ENCODE assay signal across 14 cellular contexts in genomic region chr22:45975266-45976161, GRCh38. TPM values are rescaled to one million over a fixed set of nuclear protein-coding genes. Genes with fewer than 3 reads are reported as not detected.
DNase-seq lines count a peak whose midpoint lies in the region; ATAC-seq, FAIRE-seq and TF ChIP-seq lines count a peak whose summit lies in the region.
"Had no signal": no experiment of that assay in that cellular context is flagged by ENCODE, and none has a peak within 500 bp of the region (broad histone marks: within the 10 kb centered on the region; RNA-seq: fewer than 3 reads in every experiment).

No MANE protein-coding gene starts in this region.

- ATAC-seq in right cardiac atrium = no peak
- ATAC-seq in upper lobe of right lung = peak; percentile 25
- no peak for ATAC-seq in GM21529 (IDR thresholded peaks at IDR 0.05; ENCODE audit: unreplicated experiment)

- H3K4me3 ChIP-seq in right cardiac atrium (ENCODE audit: low read length) (peak overlapping the region; percentile 43), right atrium auricular region (no peak overlapping the region), ascending aorta (peak overlapping the region; percentile 39 to 46), keratinocyte (ENCODE audit: control insufficient read depth in 2 of 3, extremely low read depth in 1 of 3, insufficient read depth in 2 of 3, low read depth in 1 of 3, low read length in 3 of 3) (peak overlapping the region; percentile 19 to 55 (median 51)), upper lobe of right lung (peak overlapping the region; percentile 28), tibial nerve (peak overlapping the region in 1 of 4 donors; percentile 32)

- H3K9me1 ChIP-seq in keratinocyte (ENCODE audit: control insufficient read depth, extremely low read depth, insufficient read depth, low read length) = peaks cover 4% of the 10 kb centered on the region

- TF ChIP-seq CTCF in right atrium auricular region (IDR thresholded peaks at IDR 0.05) (no peak), ascending aorta (IDR thresholded peaks at IDR 0.05) (no peak), keratinocyte (optimal IDR thresholded peaks at IDR 0.05 in 1 of 3, IDR thresholded peaks at IDR 0.05 in 1 of 3, conservative IDR thresholded peaks at IDR 0.05 in 1 of 3; ENCODE audit: extremely low read depth in 1 of 3, insufficient read depth in 2 of 3, low read length in 3 of 3) (no peak), upper lobe of right lung (IDR thresholded peaks at IDR 0.05) (no peak), tibial nerve (IDR thresholded peaks at IDR 0.05) (no peak)

- no peak for TF ChIP-seq EP300 in tibial nerve (IDR thresholded peaks at IDR 0.05)

- no peak for TF ChIP-seq POLR2A in tibial nerve (IDR thresholded peaks at IDR 0.05)

- WGBS in right cardiac atrium = 3% methylated on average over 79 of the region's 79 CpGs
- 2% methylated on average over 37 to 58 of the region's 79 CpGs for WGBS in tibial nerve, 2 donors

- H3K36me3 ChIP-seq in right atrium auricular region (no peaks in the 10 kb centered on the region), ascending aorta (no peaks in the 10 kb centered on the region), keratinocyte (ENCODE audit: control insufficient read depth in 2 of 2, extremely low read depth in 1 of 2, insufficient read depth in 2 of 2, low read length in 2 of 2) (no peaks in the 10 kb centered on the region), upper lobe of right lung (no peaks in the 10 kb centered on the region), tibial nerve (no peaks in the 10 kb centered on the region)
- H3K36me3 ChIP-seq: adrenal gland had no signal

- no peak overlapping the region for H2AFZ ChIP-seq in keratinocyte (ENCODE audit: control insufficient read depth, low read length)

- H4K20me1 ChIP-seq in keratinocyte (ENCODE audit: control insufficient read depth, extremely low read depth, insufficient read depth, low read length) = no peaks in the 10 kb centered on the region

- H3K27ac ChIP-seq in right cardiac atrium (ENCODE audit: low read length) (no peak overlapping the region), right atrium auricular region (no peak overlapping the region), ascending aorta (no peak overlapping the region), keratinocyte (ENCODE audit: control insufficient read depth, insufficient read depth, low read length) (no peak overlapping the region), upper lobe of right lung (no peak overlapping the region), tibial nerve (no peak overlapping the region)
- H3K27ac ChIP-seq: adrenal gland had no signal

- peak; percentile 51 for FAIRE-seq in keratinocyte (lab: Jason Lieb, UNC)

- dilution Hi-C loops in keratinocyte (cut with MboI; ENCODE audit: extremely low pct_ligation_motif_present, low sequenced_read_pairs) = no loop called here

- DNase-seq in right cardiac atrium (no peak), right atrium auricular region (ENCODE audit: low spot score) (no peak), ascending aorta (ENCODE audit: low spot score in 2 of 2) (no peak), keratinocyte (ENCODE audit: low read depth, low spot score) (no peak), upper lobe of right lung (no peak), MV-4-11 (lab: John Stamatoyannopoulos, UW) (no peak), tibial nerve (ENCODE audit: low spot score in 2 of 2) (no peak)
- DNase-seq: activated CD4-positive, alpha-beta T cell treated with anti-CD3 and anti-CD28 coated beads for 4 hours; adrenal gland; C1 segment of cervical spinal cord; NCI-H1417; stimulated activated CD4-positive, alpha-beta T cell treated with anti-CD3 and anti-CD28 coated beads, Interleukin-15, amount 100 ng/mL, for 24 hours had no signal

- H3K27me3 ChIP-seq in right cardiac atrium (ENCODE audit: control insufficient read depth, insufficient read depth) = no peaks in the 10 kb centered on the region
- peaks cover 39 to 57% of the 10 kb centered on the region in 2 donors for H3K27me3 ChIP-seq in right atrium auricular region
- H3K27me3 ChIP-seq in ascending aorta = peaks cover 39% of the 10 kb centered on the region
- H3K27me3 ChIP-seq in keratinocyte (ENCODE audit: control insufficient read depth, extremely low read depth, insufficient read depth, low read length) = peaks cover 38% of the 10 kb centered on the region
- H3K27me3 ChIP-seq in upper lobe of right lung = peaks cover 74% of the 10 kb centered on the region
- H3K27me3 ChIP-seq in tibial nerve = peaks cover 5 to 82% of the 10 kb centered on the region in 2 donors

- H3K4me1 ChIP-seq in right cardiac atrium (ENCODE audit: control insufficient read depth, insufficient read depth, low read length) = no peaks in the 10 kb centered on the region
- H3K4me1 ChIP-seq in right atrium auricular region = peaks cover 3 to 54% of the 10 kb centered on the region in 2 donors
- peaks cover 13 to 30% of the 10 kb centered on the region in 2 donors for H3K4me1 ChIP-seq in ascending aorta
- peaks cover 27% of the 10 kb centered on the region for H3K4me1 ChIP-seq in keratinocyte (ENCODE audit: control insufficient read depth, extremely low read depth, insufficient read depth, low read length)
- peaks cover 35% of the 10 kb centered on the region for H3K4me1 ChIP-seq in upper lobe of right lung
- H3K4me1 ChIP-seq in tibial nerve = peaks cover 0 to 70% (median 20%) of the 10 kb centered on the region in 4 donors

- intact Hi-C loops in right cardiac atrium (cut with DNase I) (loop anchor here in 1 of 4 donors (2.0 kb wide), 1 partner anchor 111 kb away; no protein-coding TSS in a partner anchor), ascending aorta (cut with DNase I) (no loop called here), upper lobe of right lung (cut with DNase I) (no loop called here)

- no peaks in the 10 kb centered on the region for H3K9me3 ChIP-seq in right cardiac atrium (ENCODE audit: control insufficient read depth, low read length)
- H3K9me3 ChIP-seq in right atrium auricular region = no peaks in the 10 kb centered on the region
- H3K9me3 ChIP-seq in ascending aorta = no peaks in the 10 kb centered on the region
- no peaks in the 10 kb centered on the region for H3K9me3 ChIP-seq in keratinocyte (ENCODE audit: control insufficient read depth, low read depth, low read length)
- no peaks in the 10 kb centered on the region for H3K9me3 ChIP-seq in upper lobe of right lung
- H3K9me3 ChIP-seq in tibial nerve = no peaks in the 10 kb centered on the region
- H3K9me3 ChIP-seq: adrenal gland had no signal

- H3K4me2 ChIP-seq in keratinocyte (ENCODE audit: control insufficient read depth, extremely low read depth, insufficient read depth, low read depth, low read length) = peak overlapping the region; percentile 59

- no peaks in the 10 kb centered on the region for H3K79me2 ChIP-seq in keratinocyte (ENCODE audit: control insufficient read depth, insufficient read depth, low read length)

- peak overlapping the region; percentile 41 for H3K9ac ChIP-seq in keratinocyte (ENCODE audit: control insufficient read depth, extremely low read depth, insufficient read depth, low read length)

RNA-seq across cellular contexts. Expression of gene WNT7B, which starts 1.4 kb away (rescaled TPM):
- not detected for total RNA-seq in right cardiac atrium
- polyA plus RNA-seq in right cardiac atrium = not detected
- under 1 TPM in 1 of 2 donors, not detected in 1; 0.19 TPM for total RNA-seq in right atrium auricular region
- not detected for total RNA-seq in ascending aorta
- 1.5 to 1.7 TPM (median 1.7 TPM) in 3 replicates for polyA plus RNA-seq in keratinocyte
- 3.7 TPM for polyA plus RNA-seq in keratinocyte (2011; ENCODE audit: low read depth)
- polyA plus RNA-seq in keratinocyte (2011; cell fraction: cytosol; rRNA removed) = 0.84 and 1.9 TPM in 2 replicates
- polyA plus RNA-seq in keratinocyte (2011; cell fraction: nucleus; rRNA removed) = 1.7 and 2.4 TPM in 2 replicates
- polyA plus RNA-seq in keratinocyte (2012; ENCODE audit: low replicate concordance) = 6.6 and 6.8 TPM in 2 replicates
- polyA minus RNA-seq in keratinocyte = 1.9 to 4.9 TPM (median 3.9 TPM) in 3 replicates
- polyA minus RNA-seq in keratinocyte (2011; cell fraction: cytosol; rRNA and poly(A)+ RNA removed) = 5.0 TPM
- 3.7 and 7.1 TPM in 2 replicates for polyA minus RNA-seq in keratinocyte (2011; cell fraction: nucleus; rRNA and poly(A)+ RNA removed)
- 5.4 TPM for total RNA-seq in upper lobe of right lung
- total RNA-seq in tibial nerve = not detected
- total RNA-seq: mononuclear cell had no signal

Comparison
In these comparisons a context has a peak if more than half of its experiments do, and no peak if none do; other contexts are left out.
1. H3K4me3 ChIP-seq: peak in right cardiac atrium (single experiment), ascending aorta (2 of 2), keratinocyte (3 of 3) and upper lobe of right lung (single experiment); none in right atrium auricular region (0 of 2).